Comparison of ENCODE assay signal across 1 cellular context in the genomic region with DNA sequence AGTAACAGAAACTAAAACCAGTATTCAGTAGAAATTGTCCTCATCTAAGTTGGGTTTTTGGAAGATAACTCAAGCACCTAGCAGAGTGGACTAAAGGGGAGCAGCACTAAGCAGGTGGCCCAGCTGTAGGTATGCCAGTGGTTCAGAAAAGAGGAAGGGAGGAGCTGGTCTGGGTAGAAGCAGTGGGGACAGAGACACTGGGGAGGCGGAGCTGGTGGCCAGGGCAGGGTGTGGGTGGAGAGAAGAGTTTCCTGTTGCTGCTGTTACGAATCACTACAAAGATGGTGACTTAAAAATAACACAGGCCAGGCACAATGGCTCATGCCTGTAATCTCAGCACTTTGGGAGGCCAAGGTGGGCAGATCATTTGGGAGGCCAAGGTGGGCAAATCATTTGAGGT.
TF ChIP-seq lines count a peak whose summit lies in the region.

No MANE protein-coding gene starts in this region.

TF ChIP-seq in GM12878, 131 proteins besides CTCF, POLR2A, EP300 and RAD21 (continued from another document):
- TF ChIP-seq, protein P1, sequence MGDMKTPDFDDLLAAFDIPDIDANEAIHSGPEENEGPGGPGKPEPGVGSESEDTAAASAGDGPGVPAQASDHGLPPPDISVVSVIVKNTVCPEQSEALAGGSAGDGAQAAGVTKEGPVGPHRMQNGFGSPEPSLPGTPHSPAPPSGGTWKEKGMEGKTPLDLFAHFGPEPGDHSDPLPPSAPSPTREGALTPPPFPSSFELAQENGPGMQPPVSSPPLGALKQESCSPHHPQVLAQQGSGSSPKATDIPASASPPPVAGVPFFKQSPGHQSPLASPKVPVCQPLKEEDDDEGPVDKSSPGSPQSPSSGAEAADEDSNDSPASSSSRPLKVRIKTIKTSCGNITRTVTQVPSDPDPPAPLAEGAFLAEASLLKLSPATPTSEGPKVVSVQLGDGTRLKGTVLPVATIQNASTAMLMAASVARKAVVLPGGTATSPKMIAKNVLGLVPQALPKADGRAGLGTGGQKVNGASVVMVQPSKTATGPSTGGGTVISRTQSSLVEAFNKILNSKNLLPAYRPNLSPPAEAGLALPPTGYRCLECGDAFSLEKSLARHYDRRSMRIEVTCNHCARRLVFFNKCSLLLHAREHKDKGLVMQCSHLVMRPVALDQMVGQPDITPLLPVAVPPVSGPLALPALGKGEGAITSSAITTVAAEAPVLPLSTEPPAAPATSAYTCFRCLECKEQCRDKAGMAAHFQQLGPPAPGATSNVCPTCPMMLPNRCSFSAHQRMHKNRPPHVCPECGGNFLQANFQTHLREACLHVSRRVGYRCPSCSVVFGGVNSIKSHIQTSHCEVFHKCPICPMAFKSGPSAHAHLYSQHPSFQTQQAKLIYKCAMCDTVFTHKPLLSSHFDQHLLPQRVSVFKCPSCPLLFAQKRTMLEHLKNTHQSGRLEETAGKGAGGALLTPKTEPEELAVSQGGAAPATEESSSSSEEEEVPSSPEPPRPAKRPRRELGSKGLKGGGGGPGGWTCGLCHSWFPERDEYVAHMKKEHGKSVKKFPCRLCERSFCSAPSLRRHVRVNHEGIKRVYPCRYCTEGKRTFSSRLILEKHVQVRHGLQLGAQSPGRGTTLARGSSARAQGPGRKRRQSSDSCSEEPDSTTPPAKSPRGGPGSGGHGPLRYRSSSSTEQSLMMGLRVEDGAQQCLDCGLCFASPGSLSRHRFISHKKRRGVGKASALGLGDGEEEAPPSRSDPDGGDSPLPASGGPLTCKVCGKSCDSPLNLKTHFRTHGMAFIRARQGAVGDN (IDR thresholded peaks at IDR 0.05) = no peak
- TF ChIP-seq, protein P2, sequence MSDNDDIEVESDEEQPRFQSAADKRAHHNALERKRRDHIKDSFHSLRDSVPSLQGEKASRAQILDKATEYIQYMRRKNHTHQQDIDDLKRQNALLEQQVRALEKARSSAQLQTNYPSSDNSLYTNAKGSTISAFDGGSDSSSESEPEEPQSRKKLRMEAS (IDR thresholded peaks at IDR 0.05; ENCODE audit: low read depth, low read length) = no peak
- TF ChIP-seq MXI1 (IDR thresholded peaks at IDR 0.05; ENCODE audit: low read depth, low read length) (no peak), ZNF622 (IDR thresholded peaks at IDR 0.05) (no peak), PAX5 (IDR thresholded peaks at IDR 0.05; ENCODE audit: borderline replicate concordance, low read depth, low read length) (no peak)
